In the genomic region with DNA sequence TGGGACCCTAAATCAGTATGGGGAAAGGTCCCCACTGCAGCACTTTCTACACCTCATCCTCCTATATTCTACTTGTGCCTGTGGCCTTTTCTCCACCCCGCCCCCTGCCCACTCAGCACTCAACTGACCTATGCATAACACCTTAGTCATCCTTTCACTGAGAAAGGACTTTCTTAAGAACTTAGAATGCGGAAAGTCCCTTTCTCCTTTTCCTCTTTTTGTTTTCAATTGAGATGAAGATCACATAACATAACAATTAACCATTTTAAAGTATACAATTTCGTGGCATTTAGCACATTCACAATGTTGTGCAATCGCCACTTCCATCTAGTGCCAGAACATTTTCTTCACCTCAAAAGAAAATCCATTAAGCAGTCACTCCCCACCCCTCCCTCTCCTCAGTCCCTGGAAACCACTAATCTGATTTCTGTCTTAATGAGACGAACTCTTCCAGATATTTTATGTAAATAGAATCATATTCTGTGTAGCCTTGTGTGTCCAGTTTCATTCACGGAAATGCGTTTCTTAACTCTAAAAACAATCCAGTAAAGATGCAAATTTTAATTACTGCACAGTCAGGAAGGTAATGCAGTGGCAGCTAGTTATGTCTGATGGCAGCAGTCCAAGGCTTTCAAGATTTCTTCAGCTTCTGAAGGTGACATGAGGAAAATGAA, we compare ENCODE assay signal across 9 cellular contexts. TPM values are rescaled to one million over a fixed set of nuclear protein-coding genes. Genes with fewer than 3 reads are reported as not detected.
DNase-seq lines count a peak whose midpoint lies in the region; ATAC-seq, FAIRE-seq and TF ChIP-seq lines count a peak whose summit lies in the region.
"Had no signal": no experiment of that assay in that cellular context is flagged by ENCODE, and none has a peak within 500 bp of the region (broad histone marks: within the 10 kb centered on the region; RNA-seq: fewer than 3 reads in every experiment).

No MANE protein-coding gene starts in this region.

- peak; percentile 82 for ATAC-seq in GM23338

- H3K9me3 Mint-ChIP-seq in GM23338 = no peaks in the 10 kb centered on the region
- H3K9me3 Mint-ChIP-seq in dendritic cell treated with granulocyte-macrophage colony-stimulating factor and Interleukin-4, amounts not matched to agents 40 ng/mL and 50 ng/mL, for 4 days = no peaks in the 10 kb centered on the region
- H3K9me3 Mint-ChIP-seq: neural crest cell had no signal

- CTCF ChIA-PET in OCI-LY7 (lab: Charles Lee; ENCODE audit: unreplicated experiment) = no interaction called here

- peak; percentile 8 for DNase-seq in ELF-1 (ENCODE audit: low read depth, low spot score)
- peak; percentile 55 for DNase-seq in GM23338 (ENCODE audit: low spot score)
- DNase-seq in OCI-LY7 (ENCODE audit: low spot score) = no peak
- peak; percentile 40 to 62 (median 50) for DNase-seq in stimulated activated CD4-positive, alpha-beta T cell treated with anti-CD3 and anti-CD28 coated beads, Interleukin-12 subunit alpha, Interleukin-12 subunit beta, amount 100 ng/mL, for 48 hours (ENCODE audit: low read depth in 2 of 3, low spot score in 1 of 3)
- DNase-seq in GOT3 (lab: John Stamatoyannopoulos, UW) = no peak
- DNase-seq in kidney = no peak
- no peak for DNase-seq in anterior cingulate cortex (lab: John Stamatoyannopoulos, UW)

- H3K27me3 Mint-ChIP-seq in GM23338 (ENCODE audit: insufficient read depth, low read depth, poor library complexity) = peaks cover 4% of the 10 kb centered on the region
- H3K27me3 Mint-ChIP-seq in dendritic cell treated with granulocyte-macrophage colony-stimulating factor and Interleukin-4, amounts not matched to agents 40 ng/mL and 50 ng/mL, for 4 days = peaks cover 6% of the 10 kb centered on the region

- H3K36me3 ChIP-seq in GM23338 (ENCODE audit: insufficient read depth) = no peaks in the 10 kb centered on the region
- no peaks in the 10 kb centered on the region for H3K36me3 ChIP-seq in OCI-LY7 (ENCODE audit: insufficient read depth, low read length)
- no peaks in the 10 kb centered on the region for H3K36me3 ChIP-seq in kidney (ENCODE audit: control insufficient read depth in 1 of 2, insufficient read depth in 2 of 2, low read length in 2 of 2)

- FAIRE-seq in kidney (lab: Jason Lieb, UNC) = no peak

- H3K4me3 ChIP-seq in GM23338 (no peak overlapping the region), OCI-LY7 (ENCODE audit: low read depth, low read length, poor library complexity, severe bottlenecking) (no peak overlapping the region), kidney (ENCODE audit: low read length in 2 of 2) (no peak overlapping the region)

- H3K27ac ChIP-seq in GM23338 (ENCODE audit: low read depth) (no peak overlapping the region), OCI-LY7 (ENCODE audit: low read depth, low read length, poor library complexity, severe bottlenecking) (no peak overlapping the region), kidney (ENCODE audit: low read depth in 2 of 2, low read length in 2 of 2) (no peak overlapping the region)

- H2AFZ ChIP-seq in GM23338 (no peak overlapping the region), OCI-LY7 (ENCODE audit: low read length) (peak overlapping the region; percentile 27; the same call in 1 of the 2 replicates)

- intact Hi-C loops in OCI-LY7 (cut with micrococcal nuclease; ENCODE audit: unreplicated experiment) (loop anchor here (5.0 kb wide), 1 partner anchor 195 kb away; no protein-coding TSS in a partner anchor), kidney (cut with DNase I) (loop anchor here (5.0 kb wide), 1 partner anchor 180 kb away; no protein-coding TSS in a partner anchor)
- intact Hi-C loops in dendritic cell treated with granulocyte-macrophage colony-stimulating factor and Interleukin-4, amounts not matched to agents 40 ng/mL and 50 ng/mL, for 4 days (cut with micrococcal nuclease) = loop anchor here (2.0 to 5.0 kb wide), 3 partner anchors 55 to 130 kb away; no protein-coding TSS in a partner anchor

- POLR2A ChIA-PET in OCI-LY7 (lab: Charles Lee) = interaction anchor here (0.7 kb wide), 1 partner anchor 111 kb away, joined by 3 read pairs; no protein-coding TSS in a partner anchor

- H3F3A ChIP-seq in GM23338 (replicated peaks; ENCODE audit: low read depth) = no peaks in the 10 kb centered on the region

- peaks cover 26% of the 10 kb centered on the region for H3K4me1 ChIP-seq in GM23338 (ENCODE audit: insufficient read depth)
- H3K4me1 ChIP-seq in OCI-LY7 (ENCODE audit: insufficient read depth, low read length, poor library complexity, severe bottlenecking) = no peaks in the 10 kb centered on the region
- H3K4me1 ChIP-seq in kidney (ENCODE audit: control insufficient read depth in 1 of 2, insufficient read depth in 1 of 2, low read depth in 1 of 2, low read length in 2 of 2) = no peaks in the 10 kb centered on the region

- TF ChIP-seq CTCF in GM23338 (conservative IDR thresholded peaks at IDR 0.05; ENCODE audit: low read depth in 2 of 2) (no peak), OCI-LY7 (conservative IDR thresholded peaks at IDR 0.05; ENCODE audit: low read length) (no peak), kidney (IDR thresholded peaks at IDR 0.05; ENCODE audit: borderline replicate concordance, extremely low read depth, insufficient read depth) (no peak)

- H3K4me1 Mint-ChIP-seq in GM23338 = peaks cover 25% of the 10 kb centered on the region
- peaks cover 63% of the 10 kb centered on the region for H3K4me1 Mint-ChIP-seq in dendritic cell treated with granulocyte-macrophage colony-stimulating factor and Interleukin-4, amounts not matched to agents 40 ng/mL and 50 ng/mL, for 4 days (ENCODE audit: low read depth)

- H3K9me3 ChIP-seq in OCI-LY7 (ENCODE audit: low read length) (no peaks in the 10 kb centered on the region), kidney (ENCODE audit: control insufficient read depth in 1 of 2, low read length in 2 of 2) (no peaks in the 10 kb centered on the region)

- H3K4me3 Mint-ChIP-seq in GM23338 = peak overlapping the region; percentile 28; the same call in 1 of the 3 replicates
- no peak overlapping the region for H3K4me3 Mint-ChIP-seq in dendritic cell treated with granulocyte-macrophage colony-stimulating factor and Interleukin-4, amounts not matched to agents 40 ng/mL and 50 ng/mL, for 4 days
- H3K4me3 Mint-ChIP-seq: neural crest cell had no signal

- peak overlapping the region; percentile 27 for H3K4me2 ChIP-seq in GM23338
- H3K4me2 ChIP-seq in OCI-LY7 (ENCODE audit: low read length) = no peak overlapping the region

- H3K79me2 ChIP-seq in GM23338 (replicated peaks; ENCODE audit: insufficient read depth) = no peaks in the 10 kb centered on the region
- no peaks in the 10 kb centered on the region for H3K79me2 ChIP-seq in OCI-LY7 (ENCODE audit: insufficient read depth, low read depth, low read length)

- no peak overlapping the region for H3K9ac ChIP-seq in kidney (ENCODE audit: low read length in 2 of 2)

- BruUV-seq in OCI-LY7 (replicated peaks; lab: Mats Ljungman, UMichigan) = no TSS peak

- H3K27ac Mint-ChIP-seq in GM23338 = peak overlapping the region; percentile 80
- H3K27ac Mint-ChIP-seq in dendritic cell treated with granulocyte-macrophage colony-stimulating factor and Interleukin-4, amounts not matched to agents 40 ng/mL and 50 ng/mL, for 4 days = peak overlapping the region; percentile 76

- no peaks in the 10 kb centered on the region for H4K20me1 ChIP-seq in GM23338 (replicated peaks; ENCODE audit: insufficient read depth)
- no peaks in the 10 kb centered on the region for H4K20me1 ChIP-seq in OCI-LY7 (ENCODE audit: insufficient read depth, low read length)

- H3K9me2 ChIP-seq in GM23338 (ENCODE audit: insufficient read depth) = no peaks in the 10 kb centered on the region
- H3K9me2 ChIP-seq in OCI-LY7 (ENCODE audit: insufficient read depth, low read length) = no peaks in the 10 kb centered on the region

- H3K36me3 Mint-ChIP-seq in GM23338 (ENCODE audit: low read depth) = no peaks in the 10 kb centered on the region
- no peaks in the 10 kb centered on the region for H3K36me3 Mint-ChIP-seq in dendritic cell treated with granulocyte-macrophage colony-stimulating factor and Interleukin-4, amounts not matched to agents 40 ng/mL and 50 ng/mL, for 4 days (ENCODE audit: low read depth)

- H3K27me3 ChIP-seq in GM23338 (ENCODE audit: insufficient read depth) = no peaks in the 10 kb centered on the region

RNA-seq across cellular contexts. Expression of a gene that starts 41.7 kb away (rescaled TPM):
- total RNA-seq in GM23338 (2014; rRNA removed; shearing (Covaris generic)) = 3.1 and 4.3 TPM in 2 replicates
- 3.1 and 3.5 TPM in 2 replicates for polyA plus RNA-seq in GM23338 (2016; fragmentation: Nextera tagmentation; extraction: Ambion mirVana)
- 7.7 and 10.1 TPM in 2 replicates for total RNA-seq in OCI-LY7 (2014; rRNA removed; shearing (Covaris generic))
- 19.2 and 21.0 TPM in 2 replicates for total RNA-seq in OCI-LY7 (2022)
- total RNA-seq in kidney = 45.2 TPM
- polyA plus RNA-seq in kidney (ENCODE audit: insufficient read depth, low read depth, low replicate concordance) = 6.5 TPM

Comparison
In these comparisons a context has a peak if more than half of its experiments do, and no peak if none do; other contexts are left out.
1. DNase-seq: peak in ELF-1 (single experiment), GM23338 (single experiment) and stimulated activated CD4-positive, alpha-beta T cell treated with anti-CD3 and anti-CD28 coated beads, Interleukin-12 subunit alpha, Interleukin-12 subunit beta, amount 100 ng/mL, for 48 hours (3 of 3); none in OCI-LY7 (single experiment), GOT3 (single experiment), kidney (single experiment) and anterior cingulate cortex (0 of 58).